ENCODE assay signal across 8 cellular contexts in the genomic region with DNA sequence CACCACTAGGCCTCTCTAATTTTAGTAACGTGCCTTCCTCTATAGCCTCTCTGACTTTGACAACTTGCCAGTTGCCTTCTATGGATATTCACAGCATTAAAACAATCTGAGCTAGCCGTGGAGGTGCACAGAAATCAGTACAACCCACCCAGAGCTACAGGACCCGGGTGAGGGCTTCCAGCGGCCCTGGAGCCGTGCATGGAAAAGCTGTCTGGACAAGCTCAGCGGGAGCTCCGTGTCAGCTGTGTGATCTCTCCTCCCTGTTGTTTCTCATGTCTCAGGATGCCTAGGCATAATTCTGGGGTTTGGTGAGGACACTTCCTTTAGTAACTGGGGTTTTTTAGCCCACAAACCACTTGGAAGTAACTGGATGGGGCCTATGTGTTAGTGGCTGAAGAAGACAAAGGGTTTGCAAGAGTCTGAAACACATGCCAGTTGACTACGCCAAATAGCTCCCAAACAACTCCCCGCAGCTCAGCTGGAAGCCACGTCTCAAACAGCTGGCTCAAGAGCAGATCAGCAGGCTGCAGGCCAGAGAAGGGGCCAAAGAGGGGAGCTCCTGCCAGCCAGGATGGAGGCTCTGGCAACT.
DNase-seq lines count a peak whose midpoint lies in the region; ATAC-seq and TF ChIP-seq lines count a peak whose summit lies in the region.

No MANE protein-coding gene starts in this region.

- ATAC-seq in SK-N-SH treated with all-trans-retinoic acid at 6 μM for 48 hours (peak; percentile 20; the same call in 2 of the 3 replicates), GM21619 (IDR thresholded peaks at IDR 0.05; ENCODE audit: unreplicated experiment) (no peak)

- DNase-seq in EH (ENCODE audit: low read depth) = peak; percentile 89
- peak; percentile 89 to 95 for DNase-seq in foreskin fibroblast
- DNase-seq in retina = peak; percentile 42
- DNase-seq in stimulated activated CD4-positive, alpha-beta T cell treated with anti-CD3 and anti-CD28 coated beads, Interleukin-1b, Interleukin-23, amount 100 ng/mL, for 48 hours = no peak
- DNase-seq in HAP-1 (ENCODE audit: low spot score in 2 of 2) = no peak
- DNase-seq in midbrain (lab: John Stamatoyannopoulos, UW) = no peak

- H3K27me3 ChIP-seq in HAP-1 (ENCODE audit: low read depth) = no peaks in the 10 kb centered on the region

- no peaks in the 10 kb centered on the region for H3K4me1 ChIP-seq in HAP-1

- no peak for TF ChIP-seq CTCF in foreskin fibroblast (IDR thresholded peaks at IDR 0.05; ENCODE audit: low read depth, low read length)

- H3K4me3 ChIP-seq in foreskin fibroblast (ENCODE audit: low read depth in 1 of 2, low read length in 2 of 2) = no peak overlapping the region
- no peak overlapping the region for H3K4me3 ChIP-seq in HAP-1

- H3K9me3 ChIP-seq in HAP-1 = no peaks in the 10 kb centered on the region

- H3K36me3 ChIP-seq in HAP-1 (replicated peaks) = peaks cover 39% of the 10 kb centered on the region

- in situ Hi-C loops in HAP-1 (cut with MboI; ENCODE audit: low sequenced_read_pairs) = loop anchor here (10.0 kb wide), 2 partner anchors 240 to 290 kb away; a partner anchor contains a TSS

TF ChIP-seq in SK-N-SH treated with all-trans-retinoic acid at 6 μM for 48 hours, 23 proteins besides CTCF, POLR2A, EP300 and RAD21:
- TF ChIP-seq ZFP3 (CRISPR knock-in tag; IDR thresholded peaks at IDR 0.05) (peak; percentile 22; the same call in 1 of the 2 replicates), TCF4 (CRISPR knock-in tag; IDR thresholded peaks at IDR 0.05; ENCODE audit: borderline replicate concordance) (peak; percentile 43; the same call in 1 of the 2 replicates), OSR1 (CRISPR knock-in tag; IDR thresholded peaks at IDR 0.05) (no peak)
TF ChIP-seq in SK-N-SH treated with all-trans-retinoic acid at 6 μM for 48 hours: peak in this region for 2.

Comparison
In these comparisons a context has a peak if more than half of its experiments do, and no peak if none do; other contexts are left out.
1. DNase-seq: peak in EH (single experiment), foreskin fibroblast (2 of 2) and retina (single experiment); none in stimulated activated CD4-positive, alpha-beta T cell treated with anti-CD3 and anti-CD28 coated beads, Interleukin-1b, Interleukin-23, amount 100 ng/mL, for 48 hours (single experiment), HAP-1 (0 of 2) and midbrain (single experiment).